27 cellular contexts compared by ENCODE assay signal in genomic region chr1:94050675-94051074, GRCh38.
DNase-seq lines count a peak whose midpoint lies in the region; ATAC-seq, FAIRE-seq and TF ChIP-seq lines count a peak whose summit lies in the region.
"Had no signal": no experiment of that assay in that cellular context is flagged by ENCODE, and none has a peak within 500 bp of the region (broad histone marks: within the 10 kb centered on the region; RNA-seq: fewer than 3 reads in every experiment).

No MANE protein-coding gene starts in this region.

- CTCF ChIA-PET in activated naive CD4-positive, alpha-beta T cell treated with anti-CD3 and anti-CD28 coated beads for 36 hours (lab: Charles Lee): interaction anchor here (0.6 to 1.8 kb wide), 4 partner anchors 9 to 413 kb away, joined by 3 to 9 read pairs (median 4); no protein-coding TSS in a partner anchor

- intact Hi-C loops in activated naive CD4-positive, alpha-beta T cell treated with anti-CD3 and anti-CD28 coated beads for 36 hours (cut with micrococcal nuclease): no loop called here

- H2BK12ac ChIP-seq in H9 (ENCODE audit: insufficient read length, low read depth, low read length): no peak overlapping the region

- H3K4me3 Mint-ChIP-seq in H9: no peak overlapping the region
- no peak overlapping the region for H3K4me3 Mint-ChIP-seq in mesothelial cell of epicardium
- no peak overlapping the region for H3K4me3 Mint-ChIP-seq in activated naive CD4-positive, alpha-beta T cell treated with anti-CD3 and anti-CD28 coated beads for 36 hours
- H3K4me3 Mint-ChIP-seq: activated CD4-positive, alpha-beta T cell treated with anti-CD3 and anti-CD28 coated beads, Interleukin-2, amount 10 ng/mL, durations not matched to agents 7 days and 5 days; activated T-cell treated with anti-CD3 and anti-CD28 coated beads, Interleukin-2, amount 50 U/mL, for 72 hours; brain; CD14-positive monocyte; memory B cell; T-helper 2 cell treated with Interferon-gamma antibody and Interleukin-4, amounts not matched to agents 5 μg/mL and 100 μg/mL, for 36 hours had no signal

- FAIRE-seq in bronchial epithelial cell (lab: Jason Lieb, UNC): no peak
- FAIRE-seq: GM18507 had no signal

- no peaks in the 10 kb centered on the region for H3K79me1 ChIP-seq in H9 (ENCODE audit: insufficient read depth, low read depth, low read length, poor library complexity, severe bottlenecking)

- H2BK20ac ChIP-seq in H9 (ENCODE audit: low read depth, low read length, poor library complexity, severe bottlenecking): no peak overlapping the region

- no peak overlapping the region for H2BK15ac ChIP-seq in H9 (ENCODE audit: low read depth, low read length)

- no peaks in the 10 kb centered on the region for H4K20me1 ChIP-seq in H9 (ENCODE audit: control insufficient read depth, insufficient read depth, insufficient read length)

- no peak overlapping the region for H3K27ac ChIP-seq in H9 (ENCODE audit: insufficient read length, low read depth, low read length)
- H3K27ac ChIP-seq: 22Rv1, neutrophil, prostate gland had no signal

- H3K23me2 ChIP-seq in H9 (ENCODE audit: insufficient read length, low read depth, low read length, poor library complexity, severe bottlenecking): no peaks in the 10 kb centered on the region

- H4K8ac ChIP-seq in H9 (replicated peaks; ENCODE audit: insufficient read length, low read depth, low read length): no peak overlapping the region

- no peaks in the 10 kb centered on the region; a peak in 2 of 5 replicates for H3K9me3 Mint-ChIP-seq in H9
- no peaks in the 10 kb centered on the region for H3K9me3 Mint-ChIP-seq in mesothelial cell of epicardium
- no peaks in the 10 kb centered on the region for H3K9me3 Mint-ChIP-seq in activated naive CD4-positive, alpha-beta T cell treated with anti-CD3 and anti-CD28 coated beads for 36 hours
- H3K9me3 Mint-ChIP-seq: activated CD4-positive, alpha-beta T cell treated with anti-CD3 and anti-CD28 coated beads, Interleukin-2, amount 10 ng/mL, durations not matched to agents 7 days and 5 days; activated T-cell treated with anti-CD3 and anti-CD28 coated beads, Interleukin-2, amount 50 U/mL, for 72 hours; brain; CD14-positive monocyte; memory B cell; T-helper 2 cell treated with Interferon-gamma antibody and Interleukin-4, amounts not matched to agents 5 μg/mL and 100 μg/mL, for 36 hours had no signal

- no peak overlapping the region for H3K9ac ChIP-seq in H9 (ENCODE audit: extremely low read depth, insufficient read length, low read length)

- H3K36me3 ChIP-seq in bronchial epithelial cell (ENCODE audit: control insufficient read depth, insufficient read depth, low read length): no peaks in the 10 kb centered on the region
- H3K36me3 ChIP-seq: adrenal gland, neutrophil, prostate gland had no signal

- peak; percentile 64 for DNase-seq in DMS53 (lab: John Stamatoyannopoulos, UW)
- no peak for DNase-seq in DMS53 treated with DMSO at 0.1 percent for 48 hours (lab: John Stamatoyannopoulos, UW; ENCODE audit: unreplicated experiment)
- no peak for DNase-seq in H9
- peak; percentile 28 for DNase-seq in bronchial epithelial cell (ENCODE audit: low read depth)
- no peak for DNase-seq in mesothelial cell of epicardium (ENCODE audit: low spot score in 2 of 2, unreplicated experiment in 2 of 2)
- DNase-seq in NOMO-1 treated with DMSO at 0.1 percent for 48 hours (lab: John Stamatoyannopoulos, UW; ENCODE audit: unreplicated experiment): no peak
- no peak for DNase-seq in activated naive CD4-positive, alpha-beta T cell treated with anti-CD3 and anti-CD28 coated beads for 36 hours
- DNase-seq: activated CD4-positive, alpha-beta T cell treated with anti-CD3 and anti-CD28 coated beads, Interleukin-2, amount 10 ng/mL, durations not matched to agents 7 days and 5 days; activated naive CD4-positive, alpha-beta T cell; activated T-cell treated with anti-CD3 and anti-CD28 coated beads, Interleukin-2, amount 50 U/mL, for 72 hours; adrenal gland; Calu3; glutamatergic neuron; NCI-H1048; NCI-H187; NCI-H69; stimulated activated CD4-positive, alpha-beta T cell treated with anti-CD3 and anti-CD28 coated beads, Interleukin-15, amount 100 ng/mL, for 24 hours; stimulated activated naive CD4-positive, alpha-beta T cell had no signal

- H3K4ac ChIP-seq in H9 (ENCODE audit: low read depth, low read length): no peak overlapping the region

- H3K4me2 ChIP-seq in H9 (ENCODE audit: insufficient read depth, insufficient read length, low read length): no peak overlapping the region

- H2BK5ac ChIP-seq in H9 (ENCODE audit: insufficient read length, low read length): no peak overlapping the region

- peak overlapping the region in 2 of 3 experiments; percentile 47 to 86; a peak in 2 of 7 replicates for H3K27ac Mint-ChIP-seq in H9
- peak overlapping the region; percentile 61 for H3K27ac Mint-ChIP-seq in mesothelial cell of epicardium
- H3K27ac Mint-ChIP-seq in activated naive CD4-positive, alpha-beta T cell treated with anti-CD3 and anti-CD28 coated beads for 36 hours: no peak overlapping the region
- H3K27ac Mint-ChIP-seq: activated CD4-positive, alpha-beta T cell treated with anti-CD3 and anti-CD28 coated beads, Interleukin-2, amount 10 ng/mL, durations not matched to agents 7 days and 5 days; activated T-cell treated with anti-CD3 and anti-CD28 coated beads, Interleukin-2, amount 50 U/mL, for 72 hours; brain; CD14-positive monocyte; memory B cell; T-helper 2 cell treated with Interferon-gamma antibody and Interleukin-4, amounts not matched to agents 5 μg/mL and 100 μg/mL, for 36 hours had no signal

- no peak overlapping the region for H2BK120ac ChIP-seq in H9 (ENCODE audit: low read depth, low read length, poor library complexity, severe bottlenecking)

- H3K27me3 Mint-ChIP-seq in H9 (ENCODE audit: low read depth) (peaks cover 15% of the 10 kb centered on the region), mesothelial cell of epicardium (ENCODE audit: low read depth) (no peaks in the 10 kb centered on the region)
- H3K27me3 Mint-ChIP-seq in activated naive CD4-positive, alpha-beta T cell treated with anti-CD3 and anti-CD28 coated beads for 36 hours (ENCODE audit: low read depth): peaks cover 10% of the 10 kb centered on the region

- WGBS in H9 (ENCODE audit: extremely low coverage, insufficient read length, low lambda C conversion rate): no CpG with 5 or more reads among the region's 1 CpG

- H3K14ac ChIP-seq in H9 (ENCODE audit: insufficient read depth, low read length): no peak overlapping the region

- no peak for ATAC-seq in HG03108 (IDR thresholded peaks at IDR 0.05; ENCODE audit: unreplicated experiment)
- ATAC-seq: activated T-cell treated with anti-CD3 and anti-CD28 coated beads, Interleukin-2, amount 50 U/mL, for 72 hours had no signal

- no peak overlapping the region for H3K56ac ChIP-seq in H9 (ENCODE audit: insufficient read length, low read depth, low read length)

- no peaks in the 10 kb centered on the region; a peak in 2 of 7 replicates for H3K36me3 Mint-ChIP-seq in H9 (ENCODE audit: insufficient read depth in 1 of 3, low read depth in 3 of 3)
- peaks cover 10% of the 10 kb centered on the region for H3K36me3 Mint-ChIP-seq in mesothelial cell of epicardium
- H3K36me3 Mint-ChIP-seq in activated naive CD4-positive, alpha-beta T cell treated with anti-CD3 and anti-CD28 coated beads for 36 hours (ENCODE audit: low read depth): no peaks in the 10 kb centered on the region
- H3K36me3 Mint-ChIP-seq: brain, CD14-positive monocyte, memory B cell had no signal

- peaks cover 5% of the 10 kb centered on the region; the same call in 1 of the 2 replicates for H3K4me1 ChIP-seq in H9 (ENCODE audit: insufficient read depth, low read length)
- H3K4me1 ChIP-seq: prostate gland had no signal

- no peaks in the 10 kb centered on the region for H3K9me3 ChIP-seq in H9 (ENCODE audit: control insufficient read depth, low read depth, low read length)
- H3K9me3 ChIP-seq: adrenal gland, neutrophil, prostate gland had no signal

- no peak overlapping the region for H3K4me3 ChIP-seq in bronchial epithelial cell (ENCODE audit: low read depth, low read length)
- H3K4me3 ChIP-seq: adrenal gland, prostate gland had no signal

- H4K5ac ChIP-seq in H9 (ENCODE audit: insufficient read length, low read depth, low read length): no peak overlapping the region

- no peak overlapping the region for H4K91ac ChIP-seq in H9 (ENCODE audit: insufficient read length, low read depth, low read length)

- H2AK5ac ChIP-seq in H9 (ENCODE audit: insufficient read length, low read length): no peak overlapping the region

- peaks cover 52 to 56% of the 10 kb centered on the region in 2 experiments for H3K4me1 Mint-ChIP-seq in H9
- peaks cover 27% of the 10 kb centered on the region for H3K4me1 Mint-ChIP-seq in mesothelial cell of epicardium
- no peaks in the 10 kb centered on the region for H3K4me1 Mint-ChIP-seq in activated naive CD4-positive, alpha-beta T cell treated with anti-CD3 and anti-CD28 coated beads for 36 hours (ENCODE audit: low read depth)
- H3K4me1 Mint-ChIP-seq: memory B cell had no signal

- H3K27me3 ChIP-seq in H9 (ENCODE audit: insufficient read depth, low read length) (no peaks in the 10 kb centered on the region), bronchial epithelial cell (ENCODE audit: control insufficient read depth, insufficient read depth, low read length) (no peaks in the 10 kb centered on the region)
- H3K27me3 ChIP-seq: adrenal gland had no signal

- H2AFZ ChIP-seq in H9 (ENCODE audit: low read length): no peak overlapping the region

- H3K23ac ChIP-seq in H9 (ENCODE audit: insufficient read length, low read depth, low read length): no peak overlapping the region

- H3K79me2 ChIP-seq in H9 (ENCODE audit: insufficient read depth, low read length): no peaks in the 10 kb centered on the region

- no peak for TF ChIP-seq CTCF in H9 (conservative IDR thresholded peaks at IDR 0.05)
- TF ChIP-seq CTCF in bronchial epithelial cell (IDR thresholded peaks at IDR 0.05; ENCODE audit: insufficient read depth, low read length, severe bottlenecking): no peak
- no peak for TF ChIP-seq CTCF in mesothelial cell of epicardium (IDR thresholded peaks at IDR 0.05; ENCODE audit: unreplicated experiment)

- no peak overlapping the region for H3T11ph ChIP-seq in H9 (ENCODE audit: low read length)

- no peak overlapping the region for H3K18ac ChIP-seq in H9 (ENCODE audit: insufficient read length, low read depth, low read length)

Comparison
In these comparisons a context has a peak if more than half of its experiments do, and no peak if none do; other contexts are left out.
1. DNase-seq: peak in DMS53 (single experiment) and bronchial epithelial cell (single experiment); none in DMS53 treated with DMSO at 0.1 percent for 48 hours (single experiment), H9 (single experiment), mesothelial cell of epicardium (0 of 2), NOMO-1 treated with DMSO at 0.1 percent for 48 hours (single experiment) and activated naive CD4-positive, alpha-beta T cell treated with anti-CD3 and anti-CD28 coated beads for 36 hours (single experiment).